1 cellular context compared by ENCODE assay signal in genomic region chr12:53204351-53204750, GRCh38.
A peak's percentile ranks its signal among the peaks of the same experiment; 100 is the strongest.
TF ChIP-seq lines count a peak whose summit lies in the region.

No MANE protein-coding gene starts in this region.

TF ChIP-seq in K562, 482 proteins besides CTCF, POLR2A, EP300 and RAD21:
- TF ChIP-seq HDGF (IDR thresholded peaks at IDR 0.05), result no peak
- TF ChIP-seq, protein P1, sequence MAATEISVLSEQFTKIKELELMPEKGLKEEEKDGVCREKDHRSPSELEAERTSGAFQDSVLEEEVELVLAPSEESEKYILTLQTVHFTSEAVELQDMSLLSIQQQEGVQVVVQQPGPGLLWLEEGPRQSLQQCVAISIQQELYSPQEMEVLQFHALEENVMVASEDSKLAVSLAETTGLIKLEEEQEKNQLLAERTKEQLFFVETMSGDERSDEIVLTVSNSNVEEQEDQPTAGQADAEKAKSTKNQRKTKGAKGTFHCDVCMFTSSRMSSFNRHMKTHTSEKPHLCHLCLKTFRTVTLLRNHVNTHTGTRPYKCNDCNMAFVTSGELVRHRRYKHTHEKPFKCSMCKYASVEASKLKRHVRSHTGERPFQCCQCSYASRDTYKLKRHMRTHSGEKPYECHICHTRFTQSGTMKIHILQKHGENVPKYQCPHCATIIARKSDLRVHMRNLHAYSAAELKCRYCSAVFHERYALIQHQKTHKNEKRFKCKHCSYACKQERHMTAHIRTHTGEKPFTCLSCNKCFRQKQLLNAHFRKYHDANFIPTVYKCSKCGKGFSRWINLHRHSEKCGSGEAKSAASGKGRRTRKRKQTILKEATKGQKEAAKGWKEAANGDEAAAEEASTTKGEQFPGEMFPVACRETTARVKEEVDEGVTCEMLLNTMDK (IDR thresholded peaks at IDR 0.05; ENCODE audit: borderline replicate concordance, insufficient read depth, low read depth, low read length, poor library complexity, severe bottlenecking), result no peak
- TF ChIP-seq MCM2 (IDR thresholded peaks at IDR 0.05; ENCODE audit: low read depth), result no peak
- no peak for TF ChIP-seq HES1 (IDR thresholded peaks at IDR 0.05; ENCODE audit: low read depth)
- TF ChIP-seq, protein P2, sequence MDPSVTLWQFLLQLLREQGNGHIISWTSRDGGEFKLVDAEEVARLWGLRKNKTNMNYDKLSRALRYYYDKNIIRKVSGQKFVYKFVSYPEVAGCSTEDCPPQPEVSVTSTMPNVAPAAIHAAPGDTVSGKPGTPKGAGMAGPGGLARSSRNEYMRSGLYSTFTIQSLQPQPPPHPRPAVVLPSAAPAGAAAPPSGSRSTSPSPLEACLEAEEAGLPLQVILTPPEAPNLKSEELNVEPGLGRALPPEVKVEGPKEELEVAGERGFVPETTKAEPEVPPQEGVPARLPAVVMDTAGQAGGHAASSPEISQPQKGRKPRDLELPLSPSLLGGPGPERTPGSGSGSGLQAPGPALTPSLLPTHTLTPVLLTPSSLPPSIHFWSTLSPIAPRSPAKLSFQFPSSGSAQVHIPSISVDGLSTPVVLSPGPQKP (CRISPR knock-in tag; IDR thresholded peaks at IDR 0.05), result no peak
- TF ChIP-seq SMC3 (conservative IDR thresholded peaks at IDR 0.05; ENCODE audit: insufficient read depth, low read depth, low read length), result no peak
- peak; percentile 15; the same call in 1 of the 2 replicates for TF ChIP-seq SPI1 (IDR thresholded peaks at IDR 0.05; ENCODE audit: borderline replicate concordance, low read depth, low read length)
